8 cellular contexts compared by ENCODE assay signal in the genomic region with DNA sequence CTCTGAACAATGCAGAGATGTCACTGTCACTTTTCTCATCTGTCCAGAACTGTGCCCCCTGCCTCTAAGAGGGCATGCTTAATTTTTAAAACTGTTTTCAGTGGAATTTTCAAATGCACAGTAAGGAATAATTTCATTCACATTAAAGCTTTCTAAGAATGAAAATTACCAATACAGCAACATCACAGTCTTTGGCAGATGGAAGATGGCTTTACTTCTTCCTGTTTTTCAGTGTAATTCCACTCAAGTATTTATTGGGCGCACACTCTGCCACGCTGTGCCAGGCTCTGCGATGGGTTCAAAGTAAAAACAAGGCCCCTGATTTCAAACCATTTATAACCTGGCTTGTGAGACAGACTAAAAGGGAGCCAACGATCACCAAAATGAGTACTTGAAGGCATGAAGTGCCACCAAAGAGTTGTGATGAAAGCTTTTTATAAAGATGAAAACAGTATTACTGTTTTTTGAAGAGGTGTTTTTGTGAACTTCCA. TPM values are rescaled to one million over a fixed set of nuclear protein-coding genes. Genes with fewer than 3 reads are reported as not detected.
A peak's percentile ranks its signal among the peaks of the same experiment; 100 is the strongest.
DNase-seq lines count a peak whose midpoint lies in the region; ATAC-seq and TF ChIP-seq lines count a peak whose summit lies in the region.

No MANE protein-coding gene starts in this region.

- peak overlapping the region; percentile 67 for H3K4me3 ChIP-seq in NB4 (ENCODE audit: low read depth, low read length)

- DNase-seq in CD4-positive, alpha-beta T cell, result peak in 1 of 10 experiments; percentile 9
- DNase-seq in NB4 (ENCODE audit: low read depth) (peak; percentile 56), neural crest cell (ENCODE audit: low read depth, low spot score) (no peak), left lobe of liver (ENCODE audit: low spot score) (no peak), COR-L47 (lab: John Stamatoyannopoulos, UW) (no peak)

- no peak for TF ChIP-seq POLR2A in NB4 (IDR thresholded peaks at IDR 0.05; ENCODE audit: extremely low read depth, insufficient read length)

- no peaks in the 10 kb centered on the region for H3K9me3 Mint-ChIP-seq in CD4-positive, alpha-beta T cell
- H3K9me3 Mint-ChIP-seq in neural crest cell, result no peaks in the 10 kb centered on the region

- POLR2A ChIA-PET in CD4-positive, alpha-beta T cell (lab: Charles Lee), result interaction anchor here (0.7 to 1.6 kb wide), 5 partner anchors 17 to 1749 kb away, joined by 3 to 16 read pairs (median 4); partner anchors contain the start of genes NGLY1, NKIRAS1 and RPL15

- no peaks in the 10 kb centered on the region for H3K27me3 ChIP-seq in CD4-positive, alpha-beta T cell (ENCODE audit: control insufficient read depth, insufficient read depth, low read length)

- peak overlapping the region; percentile 98 for H3K4me3 Mint-ChIP-seq in CD4-positive, alpha-beta T cell
- peak overlapping the region; percentile 97 for H3K4me3 Mint-ChIP-seq in neural crest cell

- H3K27ac Mint-ChIP-seq in CD4-positive, alpha-beta T cell, result peak overlapping the region; percentile 98
- H3K27ac Mint-ChIP-seq in neural crest cell (ENCODE audit: unreplicated experiment), result peak overlapping the region; percentile 94

- intact Hi-C loops in CD4-positive, alpha-beta T cell (cut with DNase I, micrococcal nuclease), result loop anchor here (2.0 to 5.0 kb wide), 3 partner anchors 117 to 1817 kb away; partner anchors contain the start of genes NGLY1 (in 1 of the 2) and SLC4A7 (in 1 of the 2)

- H3K36me3 Mint-ChIP-seq in CD4-positive, alpha-beta T cell (ENCODE audit: low read depth), result peaks cover 23% of the 10 kb centered on the region
- H3K36me3 Mint-ChIP-seq in neural crest cell (ENCODE audit: low read depth), result no peaks in the 10 kb centered on the region

- CTCF ChIA-PET in CD4-positive, alpha-beta T cell (lab: Charles Lee), result interaction anchor here (0.8 to 1.2 kb wide), 2 partner anchors 17 to 197 kb away, joined by 3 to 4 read pairs; no protein-coding TSS in a partner anchor

- no peak for TF ChIP-seq CTCF in CD4-positive, alpha-beta T cell (IDR thresholded peaks at IDR 0.05)
- TF ChIP-seq CTCF in NB4 (IDR thresholded peaks at IDR 0.05; ENCODE audit: low read depth, low read length), result no peak
- TF ChIP-seq CTCF in neural crest cell (conservative IDR thresholded peaks at IDR 0.05), result no peak

- ATAC-seq in CD4-positive, alpha-beta T cell (ENCODE audit: poor library complexity), result no peak
- ATAC-seq in left lobe of liver, result no peak
- no peak for ATAC-seq in HG03108 (IDR thresholded peaks at IDR 0.05; ENCODE audit: unreplicated experiment)
- no peak for ATAC-seq in GM19455 (IDR thresholded peaks at IDR 0.05; ENCODE audit: unreplicated experiment)

- H3K27me3 Mint-ChIP-seq in CD4-positive, alpha-beta T cell, result no peaks in the 10 kb centered on the region
- no peaks in the 10 kb centered on the region for H3K27me3 Mint-ChIP-seq in neural crest cell (ENCODE audit: low read depth)

- H3K27ac ChIP-seq in CD4-positive, alpha-beta T cell (ENCODE audit: low read depth, low read length), result peak overlapping the region; percentile 92
- peak overlapping the region; percentile 98 for H3K27ac ChIP-seq in cingulate gyrus (ENCODE audit: low read depth, low read length)

- H3K9me3 ChIP-seq in CD4-positive, alpha-beta T cell (ENCODE audit: control insufficient read depth, low read length), result no peaks in the 10 kb centered on the region

- H3K4me1 Mint-ChIP-seq in CD4-positive, alpha-beta T cell (ENCODE audit: low read depth), result peaks cover 41% of the 10 kb centered on the region
- peaks cover 38% of the 10 kb centered on the region for H3K4me1 Mint-ChIP-seq in neural crest cell

RNA-seq across cellular contexts. Expression of gene TOP2B, which starts 1.0 kb away (rescaled TPM):
- 10 to 100 TPM; 79.7 to 80.4 TPM for total RNA-seq in CD4-positive, alpha-beta T cell
- total RNA-seq in neural crest cell, result 169 and 170 TPM in 2 replicates
- 24.5 TPM for total RNA-seq in left lobe of liver
